Comparison of ENCODE assay signal across 9 cellular contexts in the genomic region with DNA sequence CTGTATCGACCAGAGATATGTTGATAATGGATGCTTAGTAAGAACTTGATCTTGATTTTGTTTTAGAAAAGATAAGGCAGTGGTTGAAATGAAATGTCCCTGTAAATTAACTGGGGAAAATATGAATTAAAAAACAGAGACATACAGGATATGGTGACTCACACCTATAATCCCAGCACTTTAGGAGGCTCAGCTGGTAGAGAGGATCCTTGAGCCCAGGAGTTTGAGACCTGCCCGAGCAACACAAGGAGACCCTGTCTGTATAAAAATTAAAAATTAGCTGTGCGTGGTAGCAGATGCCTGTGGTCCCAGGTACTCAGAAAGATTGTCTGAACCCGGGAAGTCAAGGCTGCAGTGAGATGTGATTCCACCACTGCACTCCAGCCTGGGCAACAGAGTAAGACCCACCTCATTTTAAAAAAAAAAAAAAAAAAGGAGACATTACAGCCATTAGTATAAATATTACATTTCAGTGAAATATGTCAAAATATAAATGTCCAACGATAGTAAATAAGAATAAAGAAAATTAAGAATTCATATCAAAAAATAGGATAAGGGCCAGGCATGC. TPM values are rescaled to one million over a fixed set of nuclear protein-coding genes. Genes with fewer than 3 reads are reported as not detected.
DNase-seq lines count a peak whose midpoint lies in the region; ATAC-seq and TF ChIP-seq lines count a peak whose summit lies in the region.
"Had no signal": no experiment of that assay in that cellular context is flagged by ENCODE, and none has a peak within 500 bp of the region (broad histone marks: within the 10 kb centered on the region; RNA-seq: fewer than 3 reads in every experiment).

No MANE protein-coding gene starts in this region.

- H2AFZ ChIP-seq in HCT116 (ENCODE audit: low read depth, low read length, poor library complexity, severe bottlenecking), result no peak overlapping the region

- H3K79me2 ChIP-seq in HCT116 (ENCODE audit: insufficient read depth, low read length), result peaks cover 93% of the 10 kb centered on the region

- RAD21 ChIA-PET in HCT116 (lab: Charles Lee; ENCODE audit: low non-redundant PET in 1 of 2, low total read pairs in 2 of 2, uncharacterized antibody in 2 of 2, unreplicated experiment in 2 of 2), result no interaction called here

- H3K36me3 ChIP-seq in HCT116 (ENCODE audit: control insufficient read depth in 1 of 2, insufficient read depth in 2 of 2, low read length in 2 of 2), result no peaks in the 10 kb centered on the region
- H3K36me3 ChIP-seq in esophagus muscularis mucosa, result no peaks in the 10 kb centered on the region
- no peaks in the 10 kb centered on the region for H3K36me3 ChIP-seq in spleen

- peaks cover 22% of the 10 kb centered on the region; the same call in 1 of the 2 replicates for H4K20me1 ChIP-seq in HCT116 (ENCODE audit: insufficient read depth)

- H3K9me3 Mint-ChIP-seq in T-helper 2 cell treated with Interferon-gamma antibody and Interleukin-4, amounts not matched to agents 5 μg/mL and 100 μg/mL, for 36 hours, result no peaks in the 10 kb centered on the region

- no peak for DNase-seq in HCT116 (ENCODE audit: low read depth, low spot score)
- DNase-seq in T-helper 2 cell treated with Interferon-gamma antibody and Interleukin-4, amounts not matched to agents 5 μg/mL and 100 μg/mL, for 36 hours (ENCODE audit: low spot score), result no peak
- DNase-seq in esophagus muscularis mucosa (ENCODE audit: extremely low spot score), result no peak
- no peak for DNase-seq in spleen
- DNase-seq in nucleus accumbens (lab: John Stamatoyannopoulos, UW), result no peak
- DNase-seq: amygdala had no signal

- TF ChIP-seq CTCF in HCT116 (IDR thresholded peaks at IDR 0.05 in 2 of 3, conservative IDR thresholded peaks at IDR 0.05 in 1 of 3; ENCODE audit: borderline replicate concordance in 1 of 3, insufficient read depth in 1 of 3, low read depth in 2 of 3, low read length in 2 of 3), result no peak
- no peak for TF ChIP-seq CTCF in esophagus muscularis mucosa (IDR thresholded peaks at IDR 0.05)
- TF ChIP-seq CTCF in spleen (IDR thresholded peaks at IDR 0.05 in 8 of 11, conservative IDR thresholded peaks at IDR 0.05 in 3 of 11), result no peak

- no peaks in the 10 kb centered on the region for H3K9me2 ChIP-seq in HCT116 (ENCODE audit: insufficient read depth)

- peaks cover 51% of the 10 kb centered on the region for H3K4me1 Mint-ChIP-seq in T-helper 2 cell treated with Interferon-gamma antibody and Interleukin-4, amounts not matched to agents 5 μg/mL and 100 μg/mL, for 36 hours (ENCODE audit: low read depth)

- peaks cover 44% of the 10 kb centered on the region for H3K36me3 Mint-ChIP-seq in T-helper 2 cell treated with Interferon-gamma antibody and Interleukin-4, amounts not matched to agents 5 μg/mL and 100 μg/mL, for 36 hours (ENCODE audit: low read depth)

- CTCF ChIA-PET in HCT116 (lab: Charles Lee), result no interaction called here

- POLR2A ChIA-PET in HCT116 (lab: Charles Lee), result no interaction called here

- H3K4me3 ChIP-seq in HCT116 (replicated peaks in 1 of 2; ENCODE audit: low read depth in 1 of 2, low read length in 2 of 2) (no peak overlapping the region), esophagus muscularis mucosa (peak overlapping the region; percentile 9 to 98 (median 44)), spleen (peak overlapping the region in 7 of 8 donors; percentile 9 to 96 (median 93))

- TF ChIP-seq POLR2A in HCT116 (IDR thresholded peaks at IDR 0.05; ENCODE audit: borderline replicate concordance, extremely low read depth, insufficient read depth, insufficient read length) (no peak), esophagus muscularis mucosa (IDR thresholded peaks at IDR 0.05; ENCODE audit: low read depth) (no peak), spleen (IDR thresholded peaks at IDR 0.05) (no peak)

- no peak for TF ChIP-seq RAD21 in HCT116 (IDR thresholded peaks at IDR 0.05; ENCODE audit: low read depth)

- H3K27ac Mint-ChIP-seq in T-helper 2 cell treated with Interferon-gamma antibody and Interleukin-4, amounts not matched to agents 5 μg/mL and 100 μg/mL, for 36 hours, result peak overlapping the region; percentile 73

- peak overlapping the region; percentile 66 for H3K4me3 Mint-ChIP-seq in T-helper 2 cell treated with Interferon-gamma antibody and Interleukin-4, amounts not matched to agents 5 μg/mL and 100 μg/mL, for 36 hours

- BruUV-seq in HCT116 (replicated peaks; lab: Mats Ljungman, UMichigan), result no TSS peak

- H3K27me3 Mint-ChIP-seq in T-helper 2 cell treated with Interferon-gamma antibody and Interleukin-4, amounts not matched to agents 5 μg/mL and 100 μg/mL, for 36 hours (ENCODE audit: low read depth), result no peaks in the 10 kb centered on the region

- ATAC-seq in HCT116, result no peak
- no peak for ATAC-seq in GM18868 (IDR thresholded peaks at IDR 0.05; ENCODE audit: unreplicated experiment)
- no peak for ATAC-seq in HG02870 (IDR thresholded peaks at IDR 0.05; ENCODE audit: unreplicated experiment)
- ATAC-seq: left lobe of liver had no signal

- H3K9me3 ChIP-seq in HCT116 (ENCODE audit: control insufficient read depth in 1 of 2, insufficient read depth in 1 of 2, low read depth in 1 of 2, low read length in 2 of 2) (no peaks in the 10 kb centered on the region), esophagus muscularis mucosa (no peaks in the 10 kb centered on the region), spleen (no peaks in the 10 kb centered on the region)

- H3K9ac ChIP-seq in HCT116 (ENCODE audit: low read length), result no peak overlapping the region

- no peak overlapping the region for H3K27ac ChIP-seq in HCT116 (ENCODE audit: low read depth, low read length)
- H3K27ac ChIP-seq in esophagus muscularis mucosa (replicated peaks in 1 of 4), result peak overlapping the region; percentile 95 to 99 (median 97)
- peak overlapping the region in 7 of 8 donors; percentile 97 to 99 (median 98) for H3K27ac ChIP-seq in spleen

- 68% methylated on average over 5 of the region's 5 CpGs for WGBS in esophagus muscularis mucosa
- WGBS in spleen, 5 donors, result 40 to 70% (median 57%) methylated on average over 5 of the region's 5 CpGs

- peak overlapping the region; percentile 27 for H3K4me2 ChIP-seq in HCT116 (ENCODE audit: low read length)

- H3K4me1 ChIP-seq in HCT116 (ENCODE audit: control insufficient read depth in 1 of 2, insufficient read depth in 2 of 2, low read length in 2 of 2), result peaks cover 14 to 26% of the 10 kb centered on the region in 2 experiments
- H3K4me1 ChIP-seq in esophagus muscularis mucosa, result peaks cover 58 to 72% (median 70%) of the 10 kb centered on the region in 4 donors
- peaks cover 53 to 84% (median 72%) of the 10 kb centered on the region in 6 donors for H3K4me1 ChIP-seq in spleen

- H3K27me3 ChIP-seq in HCT116 (ENCODE audit: insufficient read depth, low read length) (no peaks in the 10 kb centered on the region), esophagus muscularis mucosa (no peaks in the 10 kb centered on the region), spleen (replicated peaks in 1 of 7) (no peaks in the 10 kb centered on the region)

- intact Hi-C loops in HCT116 (cut with micrococcal nuclease), result no loop called here
- intact Hi-C loops in esophagus muscularis mucosa (cut with DNase I), result loop anchor here (10.0 kb wide), 1 partner anchor 60 kb away; no protein-coding TSS in a partner anchor
- intact Hi-C loops in spleen (cut with DNase I; ENCODE audit: low total_unique reads), result no loop called here

- no peak for TF ChIP-seq EP300 in esophagus muscularis mucosa (IDR thresholded peaks at IDR 0.05)

TF ChIP-seq in HCT116, 20 proteins besides CTCF, POLR2A, EP300 and RAD21 (continues in another document):
- TF ChIP-seq SRF (IDR thresholded peaks at IDR 0.05; ENCODE audit: low read depth) (no peak), POLR2AphosphoS5 (IDR thresholded peaks at IDR 0.05; ENCODE audit: low read depth, low read length) (no peak), ZFX (IDR thresholded peaks at IDR 0.05) (no peak), JUND (IDR thresholded peaks at IDR 0.05) (no peak), TCF7L2 (IDR thresholded peaks at IDR 0.05; ENCODE audit: borderline replicate concordance, extremely low read depth, insufficient read depth, insufficient read length) (no peak), EZH2phosphoT487 (IDR thresholded peaks at IDR 0.05; ENCODE audit: borderline replicate concordance) (no peak), ELF1 (IDR thresholded peaks at IDR 0.05; ENCODE audit: borderline replicate concordance, low read depth) (no peak)
- TF ChIP-seq, protein P1, sequence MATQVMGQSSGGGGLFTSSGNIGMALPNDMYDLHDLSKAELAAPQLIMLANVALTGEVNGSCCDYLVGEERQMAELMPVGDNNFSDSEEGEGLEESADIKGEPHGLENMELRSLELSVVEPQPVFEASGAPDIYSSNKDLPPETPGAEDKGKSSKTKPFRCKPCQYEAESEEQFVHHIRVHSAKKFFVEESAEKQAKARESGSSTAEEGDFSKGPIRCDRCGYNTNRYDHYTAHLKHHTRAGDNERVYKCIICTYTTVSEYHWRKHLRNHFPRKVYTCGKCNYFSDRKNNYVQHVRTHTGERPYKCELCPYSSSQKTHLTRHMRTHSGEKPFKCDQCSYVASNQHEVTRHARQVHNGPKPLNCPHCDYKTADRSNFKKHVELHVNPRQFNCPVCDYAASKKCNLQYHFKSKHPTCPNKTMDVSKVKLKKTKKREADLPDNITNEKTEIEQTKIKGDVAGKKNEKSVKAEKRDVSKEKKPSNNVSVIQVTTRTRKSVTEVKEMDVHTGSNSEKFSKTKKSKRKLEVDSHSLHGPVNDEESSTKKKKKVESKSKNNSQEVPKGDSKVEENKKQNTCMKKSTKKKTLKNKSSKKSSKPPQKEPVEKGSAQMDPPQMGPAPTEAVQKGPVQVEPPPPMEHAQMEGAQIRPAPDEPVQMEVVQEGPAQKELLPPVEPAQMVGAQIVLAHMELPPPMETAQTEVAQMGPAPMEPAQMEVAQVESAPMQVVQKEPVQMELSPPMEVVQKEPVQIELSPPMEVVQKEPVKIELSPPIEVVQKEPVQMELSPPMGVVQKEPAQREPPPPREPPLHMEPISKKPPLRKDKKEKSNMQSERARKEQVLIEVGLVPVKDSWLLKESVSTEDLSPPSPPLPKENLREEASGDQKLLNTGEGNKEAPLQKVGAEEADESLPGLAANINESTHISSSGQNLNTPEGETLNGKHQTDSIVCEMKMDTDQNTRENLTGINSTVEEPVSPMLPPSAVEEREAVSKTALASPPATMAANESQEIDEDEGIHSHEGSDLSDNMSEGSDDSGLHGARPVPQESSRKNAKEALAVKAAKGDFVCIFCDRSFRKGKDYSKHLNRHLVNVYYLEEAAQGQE (IDR thresholded peaks at IDR 0.05; ENCODE audit: low read depth), result no peak
- TF ChIP-seq, protein P2, sequence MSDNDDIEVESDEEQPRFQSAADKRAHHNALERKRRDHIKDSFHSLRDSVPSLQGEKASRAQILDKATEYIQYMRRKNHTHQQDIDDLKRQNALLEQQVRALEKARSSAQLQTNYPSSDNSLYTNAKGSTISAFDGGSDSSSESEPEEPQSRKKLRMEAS (IDR thresholded peaks at IDR 0.05), result no peak

RNA-seq across cellular contexts. Expression of a gene that starts 4.6 kb away (rescaled TPM):
- total RNA-seq in HCT116 (2021; ENCODE audit: unreplicated experiment) (90.6 TPM), esophagus muscularis mucosa (100 to 1,000 TPM; 228 to 281 (median 266) TPM), spleen (100 to 1,000 TPM; 220 to 500 (median 354) TPM)
- 54.4 and 67.3 TPM in 2 replicates for polyA plus RNA-seq in HCT116 (2012)
- 10 to 100 TPM; 42.9 to 76.8 (median 55.3) TPM for polyA plus RNA-seq in spleen

Comparison
In these comparisons a context has a peak if more than half of its experiments do, and no peak if none do; other contexts are left out.
1. H3K4me3 ChIP-seq: peak in esophagus muscularis mucosa (4 of 4) and spleen (7 of 8); none in HCT116 (0 of 2).